ENCODE assay signal across 15 cellular contexts in genomic region chr12:28460420-28461130, GRCh38.
A peak's percentile ranks its signal among the peaks of the same experiment; 100 is the strongest.
DNase-seq lines count a peak whose midpoint lies in the region; ATAC-seq and TF ChIP-seq lines count a peak whose summit lies in the region.
"Had no signal": no experiment of that assay in that cellular context is flagged by ENCODE, and none has a peak within 500 bp of the region (broad histone marks: within the 10 kb centered on the region; RNA-seq: fewer than 3 reads in every experiment).

No MANE protein-coding gene starts in this region.

- CTCF ChIA-PET in OCI-LY7 (lab: Charles Lee; ENCODE audit: unreplicated experiment) = no interaction called here

- no peaks in the 10 kb centered on the region for H3K79me2 ChIP-seq in OCI-LY7 (ENCODE audit: insufficient read depth, low read depth, low read length)

- intact Hi-C loops in OCI-LY7 (cut with micrococcal nuclease; ENCODE audit: unreplicated experiment) = no loop called here
- intact Hi-C loops in testis (cut with DNase I; ENCODE audit: low total_unique reads) = no loop called here

- no peaks in the 10 kb centered on the region for H3K9me2 ChIP-seq in OCI-LY7 (ENCODE audit: insufficient read depth, low read length)

- no peak for DNase-seq in OCI-LY7 (ENCODE audit: low spot score)
- DNase-seq in testis = no peak
- DNase-seq in NCI-H345 (lab: John Stamatoyannopoulos, UW) = no peak
- DNase-seq in activated T-cell treated with anti-CD3 and anti-CD28 coated beads for 4 hours = no peak
- DNase-seq: activated CD8-positive, alpha-beta T cell treated with anti-CD3 and anti-CD28 coated beads, Interleukin-2, amount 10 ng/mL, durations not matched to agents 7 days and 5 days; BE2C; dorsolateral prefrontal cortex; glutamatergic neuron; mesenchymal stem cell; MG63; trophoblast cell had no signal

- BruUV-seq in OCI-LY7 (replicated peaks; lab: Mats Ljungman, UMichigan) = no TSS peak

- no peaks in the 10 kb centered on the region for H4K20me1 ChIP-seq in OCI-LY7 (ENCODE audit: insufficient read depth, low read length)

- H3K27ac ChIP-seq in OCI-LY7 (ENCODE audit: low read depth, low read length, poor library complexity, severe bottlenecking) (no peak overlapping the region), testis (no peak overlapping the region)
- H3K27ac ChIP-seq: dorsolateral prefrontal cortex had no signal

- TF ChIP-seq CTCF in OCI-LY7 (conservative IDR thresholded peaks at IDR 0.05; ENCODE audit: low read length) (no peak), testis (IDR thresholded peaks at IDR 0.05) (no peak)

- ATAC-seq in GM18505 (IDR thresholded peaks at IDR 0.05; ENCODE audit: unreplicated experiment) (peak; percentile 64), GM21390 (IDR thresholded peaks at IDR 0.05; ENCODE audit: unreplicated experiment) (peak; percentile 86), HG03060 (IDR thresholded peaks at IDR 0.05; ENCODE audit: low read depth, unreplicated experiment) (peak; percentile 62), HG03097 (IDR thresholded peaks at IDR 0.05; ENCODE audit: low FRiP score, unreplicated experiment) (no peak)
- ATAC-seq: activated CD8-positive, alpha-beta T cell treated with anti-CD3 and anti-CD28 coated beads, Interleukin-2, amount 10 ng/mL, durations not matched to agents 7 days and 5 days had no signal

- H3K36me3 ChIP-seq in OCI-LY7 (ENCODE audit: insufficient read depth, low read length) (no peaks in the 10 kb centered on the region), testis (ENCODE audit: low read depth, missing control alignments) (no peaks in the 10 kb centered on the region)
- H3K36me3 ChIP-seq: BE2C, MG63 had no signal

- peak overlapping the region; percentile 35; the same call in 1 of the 2 replicates for H3K4me2 ChIP-seq in OCI-LY7 (ENCODE audit: low read length)

- H3K4me1 ChIP-seq in OCI-LY7 (ENCODE audit: insufficient read depth, low read length, poor library complexity, severe bottlenecking) (peaks cover 12% of the 10 kb centered on the region), testis (no peaks in the 10 kb centered on the region)
- H3K4me1 ChIP-seq: BE2C had no signal

- H3K27me3 ChIP-seq in testis = no peaks in the 10 kb centered on the region
- H3K27me3 ChIP-seq: BE2C, dorsolateral prefrontal cortex, MG63 had no signal

- H3K9me3 ChIP-seq in OCI-LY7 (ENCODE audit: low read length) (no peaks in the 10 kb centered on the region), testis (no peaks in the 10 kb centered on the region)
- H3K9me3 ChIP-seq: BE2C, MG63 had no signal

- POLR2A ChIA-PET in OCI-LY7 (lab: Charles Lee) = no interaction called here

- no peak overlapping the region for H2AFZ ChIP-seq in OCI-LY7 (ENCODE audit: low read length)

- 66 to 87% methylated on average over 2 of the region's 2 CpGs for WGBS in testis, 2 donors

- TF ChIP-seq POLR2A in GM18505 (IDR thresholded peaks at IDR 0.05; ENCODE audit: borderline replicate concordance, extremely low read depth, insufficient read depth, insufficient read length) = no peak
- TF ChIP-seq POLR2A in testis (IDR thresholded peaks at IDR 0.05) = no peak

- H3K4me3 ChIP-seq in OCI-LY7 (ENCODE audit: low read depth, low read length, poor library complexity, severe bottlenecking) (no peak overlapping the region), testis (no peak overlapping the region)
- H3K4me3 ChIP-seq: dorsolateral prefrontal cortex, MG63 had no signal
